20 cellular contexts compared by ENCODE assay signal in the genomic region with DNA sequence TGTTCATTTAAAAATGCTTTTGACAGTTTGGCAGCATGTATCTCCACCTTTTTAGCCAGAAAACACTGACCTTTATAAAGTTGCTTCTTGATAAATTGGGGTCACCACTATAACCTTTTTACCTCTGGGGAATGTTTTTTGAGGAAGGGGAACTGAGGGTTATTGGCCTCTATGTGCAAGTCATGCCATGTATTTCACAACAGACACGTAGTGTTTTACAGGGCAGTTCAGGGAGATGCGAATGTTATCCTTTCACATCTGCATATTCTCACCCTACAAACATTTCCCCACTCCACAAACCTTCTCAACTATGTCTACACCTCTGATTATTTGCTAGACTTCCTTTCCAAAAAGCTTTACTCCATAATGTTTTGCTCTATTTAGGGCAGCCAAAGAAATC. TPM values are rescaled to one million over a fixed set of nuclear protein-coding genes. Genes with fewer than 3 reads are reported as not detected.
"Had no signal": no experiment of that assay in that cellular context is flagged by ENCODE, and none has a peak within 500 bp of the region (broad histone marks: within the 10 kb centered on the region; RNA-seq: fewer than 3 reads in every experiment).

No MANE protein-coding gene starts in this region.

- DNase-seq: activated CD4-positive, alpha-beta T cell treated with anti-CD3 and anti-CD28 coated beads, Interleukin-2, amount 50 U/mL, for 48 hours; activated naive CD4-positive, alpha-beta T cell treated with Interleukin-2 at 50 U/mL for 16 hours; activated naive CD8-positive, alpha-beta T cell treated with anti-CD3 and anti-CD28 coated beads, Interleukin-2, amount 50 U/mL, for 24 hours; cerebellar nuclear complex; gastrocnemius medialis; heart left ventricle; immature natural killer cell; right cardiac atrium; stimulated activated CD4-positive, alpha-beta T cell treated with anti-CD3 and anti-CD28 coated beads, Interleukin-4, amount 100 ng/mL, for 24 hours; stimulated activated naive CD4-positive, alpha-beta T cell treated with Interleukin-2 at 50 U/mL for 16 hours; substantia nigra; transverse colon; WERI-Rb-1 had no signal

- H3K36me3 ChIP-seq: prostate gland had no signal

- H3K27ac ChIP-seq: ascending aorta, breast epithelium, epithelial cell of prostate, gastrocnemius medialis, heart left ventricle, prostate gland, skin epidermis, transverse colon, vagina, WERI-Rb-1 had no signal

- ATAC-seq: activated naive CD8-positive, alpha-beta T cell treated with anti-CD3 and anti-CD28 coated beads, Interleukin-2, amount 50 U/mL, for 24 hours; activated T-helper 17 cell treated with anti-CD3 and anti-CD28 coated beads, Interleukin-2, amount 50 U/mL, for 72 hours; gastrocnemius medialis; heart left ventricle; right cardiac atrium had no signal

- H3K4me3 ChIP-seq: ascending aorta, breast epithelium, gastrocnemius medialis, heart left ventricle, prostate gland, skin epidermis, transverse colon, vagina had no signal

- H3K9me3 ChIP-seq: ascending aorta, breast epithelium, gastrocnemius medialis, heart left ventricle, prostate gland, transverse colon, vagina had no signal

- H3K27me3 ChIP-seq: ascending aorta, breast epithelium, gastrocnemius medialis, heart left ventricle, transverse colon, vagina had no signal

- H3K4me1 ChIP-seq: ascending aorta, breast epithelium, gastrocnemius medialis, prostate gland, transverse colon, vagina had no signal

RNA-seq across cellular contexts. Expression of a gene that starts 17.0 kb away (rescaled TPM):
- total RNA-seq: ascending aorta, gastrocnemius medialis had no signal
